ENCODE assay signal across 12 cellular contexts in the genomic region with DNA sequence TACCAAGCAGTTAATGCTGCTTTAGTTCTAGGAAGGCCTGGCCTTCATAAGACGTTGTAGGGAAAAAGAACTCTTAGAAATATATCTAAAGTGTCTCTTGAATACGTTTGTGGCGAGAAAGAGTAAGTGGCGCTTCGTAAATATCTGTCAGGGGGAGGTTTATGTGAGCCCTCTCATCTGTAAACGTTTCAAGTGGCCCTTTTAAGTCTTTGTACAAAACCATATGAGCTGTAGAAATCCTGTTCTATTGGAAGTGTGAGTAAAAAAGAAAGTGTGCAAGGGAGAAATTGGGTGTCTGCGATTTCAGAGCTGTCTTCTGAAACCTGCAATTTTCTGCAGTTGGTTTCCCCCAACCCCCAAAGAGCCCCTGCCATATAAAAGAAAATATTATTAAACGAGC. TPM values are rescaled to one million over a fixed set of nuclear protein-coding genes. Genes with fewer than 3 reads are reported as not detected.
DNase-seq lines count a peak whose midpoint lies in the region; ATAC-seq and TF ChIP-seq lines count a peak whose summit lies in the region.
"Had no signal": no experiment of that assay in that cellular context is flagged by ENCODE, and none has a peak within 500 bp of the region (broad histone marks: within the 10 kb centered on the region; RNA-seq: fewer than 3 reads in every experiment).

No MANE protein-coding gene starts in this region.

- H3K4me1 Mint-ChIP-seq in activated T-helper 17 cell treated with anti-CD3 and anti-CD28 coated beads, Interleukin-2, amount 50 U/mL, for 72 hours: no peaks in the 10 kb centered on the region

- no peaks in the 10 kb centered on the region for H4K20me1 ChIP-seq in hepatocyte (ENCODE audit: insufficient read depth, poor library complexity, severe bottlenecking)

- peaks cover 52% of the 10 kb centered on the region for H3K27me3 ChIP-seq in hepatocyte
- peaks cover 0 to 37% (median 19%) of the 10 kb centered on the region in 3 donors for H3K27me3 ChIP-seq in stomach
- peaks cover 0 to 8% of the 10 kb centered on the region in 2 donors for H3K27me3 ChIP-seq in body of pancreas

- H3K27me3 Mint-ChIP-seq in activated T-helper 17 cell treated with anti-CD3 and anti-CD28 coated beads, Interleukin-2, amount 50 U/mL, for 72 hours: peaks cover 42% of the 10 kb centered on the region

- peak overlapping the region; percentile 95 for H2AFZ ChIP-seq in hepatocyte

- ATAC-seq in body of pancreas: no peak
- no peak for ATAC-seq in activated T-helper 17 cell treated with anti-CD3 and anti-CD28 coated beads, Interleukin-2, amount 50 U/mL, for 72 hours (replicated peaks)

- TF ChIP-seq CTCF in HFF-Myc (IDR thresholded peaks at IDR 0.05; ENCODE audit: low read depth, low read length, missing control alignments): no peak
- no peak for TF ChIP-seq CTCF in hepatocyte (IDR thresholded peaks at IDR 0.05; ENCODE audit: poor library complexity)
- TF ChIP-seq CTCF in stomach (IDR thresholded peaks at IDR 0.05): no peak
- TF ChIP-seq CTCF in body of pancreas (IDR thresholded peaks at IDR 0.05): no peak

- no peaks in the 10 kb centered on the region for H3K36me3 ChIP-seq in SK-N-MC (ENCODE audit: insufficient read depth, low read length)
- H3K36me3 ChIP-seq in hepatocyte (replicated peaks; ENCODE audit: insufficient read depth, low read depth): no peaks in the 10 kb centered on the region
- H3K36me3 ChIP-seq in stomach: no peaks in the 10 kb centered on the region
- H3K36me3 ChIP-seq in body of pancreas (replicated peaks in 1 of 2; ENCODE audit: insufficient read depth in 1 of 2, low read depth in 2 of 2): no peaks in the 10 kb centered on the region

- H3K4me3 Mint-ChIP-seq in activated T-helper 17 cell treated with anti-CD3 and anti-CD28 coated beads, Interleukin-2, amount 50 U/mL, for 72 hours: no peak overlapping the region

- H3K27ac ChIP-seq in SK-N-MC (peak overlapping the region; percentile 87), hepatocyte (peak overlapping the region; percentile 1), stomach (peak overlapping the region in 1 of 5 donors; percentile 30), body of pancreas (no peak overlapping the region)

- no peaks in the 10 kb centered on the region for H3K4me1 ChIP-seq in hepatocyte (ENCODE audit: insufficient read depth)
- peaks cover 8 to 22% (median 15%) of the 10 kb centered on the region in 4 donors for H3K4me1 ChIP-seq in stomach
- H3K4me1 ChIP-seq in body of pancreas: peaks cover 12% of the 10 kb centered on the region

- H3K4me3 ChIP-seq in HFF-Myc (replicated peaks; ENCODE audit: low read depth, low read length) (peak overlapping the region; percentile 63), SK-N-MC (peak overlapping the region; percentile 81), hepatocyte (no peak overlapping the region), stomach (peak overlapping the region in 3 of 4 donors; percentile 53 to 64 (median 60)), body of pancreas (no peak overlapping the region)

- H3K36me3 Mint-ChIP-seq in activated T-helper 17 cell treated with anti-CD3 and anti-CD28 coated beads, Interleukin-2, amount 50 U/mL, for 72 hours (ENCODE audit: low read depth): no peaks in the 10 kb centered on the region
- H3K36me3 Mint-ChIP-seq: stimulated activated naive B cell treated with anti-CD40 and anti-IgM and Interleukin-4, amounts not matched to agents 10 μg/mL and 1 μg/mL and 100 μg/mL, for 72 hours had no signal

- DNase-seq in HFF-Myc (ENCODE audit: extremely low read depth, low read depth): no peak
- DNase-seq in SK-N-MC (ENCODE audit: low read depth, low spot score): no peak
- no peak for DNase-seq in hepatocyte (ENCODE audit: low spot score)
- DNase-seq in stomach: no peak
- DNase-seq in body of pancreas: no peak
- no peak for DNase-seq in NCI-H2081 treated with DMSO at 0.1 percent for 48 hours (lab: John Stamatoyannopoulos, UW)
- DNase-seq: activated CD4-positive, alpha-beta T cell treated with anti-CD3 and anti-CD28 coated beads for 1 hour; activated T-cell treated with anti-CD3 and anti-CD28 coated beads, Interleukin-2, amount 50 U/mL, for 72 hours; left cardiac atrium; NCI-H82; stimulated activated naive B cell treated with anti-CD40 and anti-IgM and Interleukin-4, amounts not matched to agents 10 μg/mL and 1 μg/mL and 100 μg/mL, for 72 hours had no signal

- no peak for TF ChIP-seq EP300 in stomach (IDR thresholded peaks at IDR 0.05)

- H3K9me3 ChIP-seq in SK-N-MC (ENCODE audit: low read depth, low read length): no peaks in the 10 kb centered on the region
- H3K9me3 ChIP-seq in hepatocyte (ENCODE audit: low read depth): no peaks in the 10 kb centered on the region
- no peaks in the 10 kb centered on the region for H3K9me3 ChIP-seq in stomach
- H3K9me3 ChIP-seq in body of pancreas: no peaks in the 10 kb centered on the region

- WGBS in hepatocyte (ENCODE audit: low lambda C conversion rate, missing lambda C conversion rate): 53% methylated on average over 8 of the region's 8 CpGs
- WGBS in stomach, 5 donors: 44 to 57% (median 55%) methylated on average over 7 to 8 of the region's 8 CpGs
- WGBS in body of pancreas, 2 donors: 59 to 64% methylated on average over 8 of the region's 8 CpGs

- H3K4me2 ChIP-seq in hepatocyte: peak overlapping the region; percentile 97

- H3K27ac Mint-ChIP-seq in activated T-helper 17 cell treated with anti-CD3 and anti-CD28 coated beads, Interleukin-2, amount 50 U/mL, for 72 hours: no peak overlapping the region
- H3K27ac Mint-ChIP-seq: activated T-cell treated with anti-CD3 and anti-CD28 coated beads, Interleukin-2, amount 50 U/mL, for 72 hours had no signal

- H3K79me2 ChIP-seq in hepatocyte: no peaks in the 10 kb centered on the region

- H3K9me2 ChIP-seq in hepatocyte (replicated peaks; ENCODE audit: insufficient read depth): no peaks in the 10 kb centered on the region

- peak overlapping the region; percentile 54 for H3K9ac ChIP-seq in SK-N-MC (ENCODE audit: insufficient read length)

- no peak for TF ChIP-seq POLR2A in stomach (IDR thresholded peaks at IDR 0.05)
- TF ChIP-seq POLR2A in body of pancreas (IDR thresholded peaks at IDR 0.05): no peak

- no peaks in the 10 kb centered on the region for H3K9me3 Mint-ChIP-seq in activated T-helper 17 cell treated with anti-CD3 and anti-CD28 coated beads, Interleukin-2, amount 50 U/mL, for 72 hours
- H3K9me3 Mint-ChIP-seq: activated T-cell treated with anti-CD3 and anti-CD28 coated beads, Interleukin-2, amount 50 U/mL, for 72 hours; stimulated activated naive B cell treated with anti-CD40 and anti-IgM and Interleukin-4, amounts not matched to agents 10 μg/mL and 1 μg/mL and 100 μg/mL, for 72 hours had no signal

- intact Hi-C loops in stomach (cut with DNase I; ENCODE audit: low total_unique reads) (no loop called here), body of pancreas (cut with DNase I) (no loop called here)

RNA-seq across cellular contexts. Expression of gene INTU, which starts 8.6 kb away (rescaled TPM):
- total RNA-seq in hepatocyte: 7.4 and 9.2 TPM in 2 replicates
- 2.3 and 3.3 TPM in 2 replicates for polyA plus RNA-seq in hepatocyte
- 10 to 100 TPM in 2 of 5 donors, 1 to 10 TPM in 3; 2.0 to 42.9 (median 9.1) TPM for total RNA-seq in stomach
- polyA plus RNA-seq in stomach: 1 to 10 TPM in 1 of 3 donors, under 1 TPM in 2; 0.62 to 8.9 (median 0.92) TPM
- total RNA-seq in body of pancreas: 1 to 10 TPM; 7.6 to 8.0 TPM
- under 1 TPM; 0.05 to 0.15 TPM for total RNA-seq in activated T-helper 17 cell treated with anti-CD3 and anti-CD28 coated beads, Interleukin-2, amount 50 U/mL, for 72 hours

Comparison
In these comparisons a context has a peak if more than half of its experiments do, and no peak if none do; other contexts are left out.
1. H3K4me3 ChIP-seq: peak in HFF-Myc (single experiment), SK-N-MC (single experiment) and stomach (3 of 4); none in hepatocyte (single experiment) and body of pancreas (0 of 2).
2. H3K27ac ChIP-seq: peak in SK-N-MC (single experiment) and hepatocyte (single experiment); none in body of pancreas (0 of 4).